8 cellular contexts compared by ENCODE assay signal in the genomic region with DNA sequence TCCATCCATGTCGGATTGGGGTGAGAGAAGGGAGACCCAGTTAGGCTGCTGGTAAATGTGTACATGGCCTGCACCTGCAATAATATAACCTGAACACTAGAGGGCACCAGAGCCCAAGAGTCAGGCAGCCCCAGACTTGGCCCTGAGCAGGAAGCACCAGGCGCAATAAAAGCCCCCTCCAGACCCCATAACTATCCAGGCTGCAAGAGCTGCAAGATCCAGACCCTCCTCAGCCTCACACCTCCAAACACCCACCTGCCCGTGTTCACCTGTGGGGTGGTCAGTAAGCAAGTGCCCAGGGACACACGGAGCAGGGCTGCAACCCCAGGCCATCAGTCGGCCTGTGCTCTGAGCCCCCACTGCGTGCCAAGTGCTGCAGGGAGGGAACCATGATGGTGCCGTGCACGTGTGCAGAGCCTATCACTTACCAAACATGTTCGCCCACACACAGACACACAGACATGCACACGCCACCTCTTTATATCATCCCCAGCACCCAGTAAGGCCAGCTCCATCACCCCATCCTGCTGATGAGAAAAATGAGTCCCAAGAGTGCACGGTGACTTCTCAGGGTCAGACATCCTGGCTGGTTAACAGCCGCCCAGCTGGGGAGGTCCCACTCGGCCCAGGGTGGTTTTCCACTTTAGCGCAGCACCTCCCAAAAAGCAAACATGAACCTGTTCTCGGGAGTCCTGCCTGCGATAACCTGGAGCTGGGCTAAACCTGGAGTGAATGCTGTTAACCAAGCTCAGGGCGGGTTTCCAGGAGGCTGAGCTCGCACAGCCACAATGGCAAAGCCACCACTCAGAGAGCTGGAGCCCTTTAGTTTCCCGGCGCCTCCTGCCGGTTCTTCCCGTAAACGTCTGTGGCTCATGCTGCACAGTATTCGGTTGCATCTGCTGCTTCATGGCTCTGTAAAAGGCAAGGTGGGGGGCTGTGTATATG.
DNase-seq lines count a peak whose midpoint lies in the region; ATAC-seq and TF ChIP-seq lines count a peak whose summit lies in the region.

No MANE protein-coding gene starts in this region.

- peaks cover 7% of the 10 kb centered on the region for H3K4me1 ChIP-seq in lower lobe of right lung

- no peak overlapping the region for H3K4me3 Mint-ChIP-seq in stimulated activated naive B cell treated with anti-CD40 and anti-IgM and Interleukin-4, amounts not matched to agents 10 μg/mL and 1 μg/mL and 100 μg/mL, for 72 hours

- no peaks in the 10 kb centered on the region for H3K9me3 ChIP-seq in lower lobe of right lung

- no peaks in the 10 kb centered on the region for H3K9me3 Mint-ChIP-seq in stimulated activated naive B cell treated with anti-CD40 and anti-IgM and Interleukin-4, amounts not matched to agents 10 μg/mL and 1 μg/mL and 100 μg/mL, for 72 hours

- peaks cover 0 to 7% of the 10 kb centered on the region in 2 donors for H3K27me3 Mint-ChIP-seq in stimulated activated naive B cell treated with anti-CD40 and anti-IgM and Interleukin-4, amounts not matched to agents 10 μg/mL and 1 μg/mL and 100 μg/mL, for 72 hours

- H3K27ac ChIP-seq in cingulate gyrus (ENCODE audit: low read depth, low read length) (peak overlapping the region; percentile 19), lower lobe of right lung (no peak overlapping the region)

- no peaks in the 10 kb centered on the region for H3K4me1 Mint-ChIP-seq in stimulated activated naive B cell treated with anti-CD40 and anti-IgM and Interleukin-4, amounts not matched to agents 10 μg/mL and 1 μg/mL and 100 μg/mL, for 72 hours

- peak overlapping the region; percentile 11 for H3K4me3 ChIP-seq in lower lobe of right lung

- peak; percentile 82 for TF ChIP-seq CTCF in lower lobe of right lung (IDR thresholded peaks at IDR 0.05)

- H3K27ac Mint-ChIP-seq in stimulated activated naive B cell treated with anti-CD40 and anti-IgM and Interleukin-4, amounts not matched to agents 10 μg/mL and 1 μg/mL and 100 μg/mL, for 72 hours: no peak overlapping the region

- H3K36me3 ChIP-seq in lower lobe of right lung: no peaks in the 10 kb centered on the region

- DNase-seq in DMS 273 (lab: John Stamatoyannopoulos, UW; ENCODE audit: unreplicated experiment): peak; percentile 68
- DNase-seq in DMS 273 treated with DMSO at 0.1 percent for 48 hours (lab: John Stamatoyannopoulos, UW): no peak
- peak; percentile 63 for DNase-seq in NCI-H2227 treated with DMSO at 0.1 percent for 48 hours (lab: John Stamatoyannopoulos, UW)
- peak; percentile 36 for DNase-seq in activated CD4-positive, CD25-positive, alpha-beta regulatory T cell treated with anti-CD3 and anti-CD28 coated beads, Interleukin-2, amount 50 U/mL, for 72 hours
- peak; percentile 85 for DNase-seq in lower lobe of right lung
- DNase-seq in stimulated activated naive B cell treated with anti-CD40 and anti-IgM and Interleukin-4, amounts not matched to agents 10 μg/mL and 1 μg/mL and 100 μg/mL, for 72 hours: peak; percentile 12

- no peaks in the 10 kb centered on the region for H3K27me3 ChIP-seq in lower lobe of right lung (ENCODE audit: low read depth)

- intact Hi-C loops in lower lobe of right lung (cut with DNase I): no loop called here

- H3K36me3 Mint-ChIP-seq in stimulated activated naive B cell treated with anti-CD40 and anti-IgM and Interleukin-4, amounts not matched to agents 10 μg/mL and 1 μg/mL and 100 μg/mL, for 72 hours: no peaks in the 10 kb centered on the region

- ATAC-seq in HG03025 (IDR thresholded peaks at IDR 0.05; ENCODE audit: low FRiP score, unreplicated experiment) (peak; percentile 71), lower lobe of right lung (peak; percentile 85 to 87)
- peak; percentile 74 to 75 for ATAC-seq in stimulated activated naive B cell treated with anti-CD40 and anti-IgM and Interleukin-4, amounts not matched to agents 10 μg/mL and 1 μg/mL and 100 μg/mL, for 72 hours (replicated peaks)
